10 cellular contexts compared by ENCODE assay signal in the genomic region with DNA sequence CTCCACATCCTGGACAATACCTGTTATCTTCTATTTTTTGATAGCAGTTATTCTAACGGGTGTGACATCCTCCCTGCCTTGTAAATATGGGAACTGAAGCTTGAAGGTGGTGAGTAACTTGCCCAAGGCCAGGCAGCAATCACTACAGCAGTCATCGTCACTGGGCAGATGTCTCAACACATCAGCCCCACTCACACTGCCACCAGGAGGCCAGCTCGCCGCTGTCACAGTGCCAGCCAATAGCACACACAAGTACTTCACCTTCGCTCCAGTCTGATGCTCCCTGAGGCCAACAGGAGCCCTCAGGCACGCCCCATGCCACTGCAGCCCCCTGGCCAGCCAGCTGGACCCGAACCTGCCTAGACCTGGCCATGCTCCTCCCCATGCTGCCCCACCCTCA. TPM values are rescaled to one million over a fixed set of nuclear protein-coding genes. Genes with fewer than 3 reads are reported as not detected.
A peak's percentile ranks its signal among the peaks of the same experiment; 100 is the strongest.
DNase-seq lines count a peak whose midpoint lies in the region; ATAC-seq and TF ChIP-seq lines count a peak whose summit lies in the region.
"Had no signal": no experiment of that assay in that cellular context is flagged by ENCODE, and none has a peak within 500 bp of the region (broad histone marks: within the 10 kb centered on the region; RNA-seq: fewer than 3 reads in every experiment).

No MANE protein-coding gene starts in this region.

- ATAC-seq in heart right ventricle (peak; percentile 13 to 67 (median 34)), GM21619 (IDR thresholded peaks at IDR 0.05; ENCODE audit: unreplicated experiment) (no peak)
- ATAC-seq in activated CD4-positive, alpha-beta T cell treated with anti-CD3 and anti-CD28 coated beads for 36 hours = no peak

- peaks cover 8% of the 10 kb centered on the region for H3K9me3 Mint-ChIP-seq in activated T-helper 1 cell treated with anti-CD3 and anti-CD28 coated beads, Interleukin-12 subunit alpha, Interleukin-12 subunit beta, Interleukin-2, Interleukin-4 antibody, amounts not matched to agents 30 ng/mL and 10 ng/mL and 1 ng/mL, durations not matched to agents 14 hours and 24 hours and 36 hours
- H3K9me3 Mint-ChIP-seq in activated CD4-positive, alpha-beta T cell treated with anti-CD3 and anti-CD28 coated beads for 36 hours (ENCODE audit: low read depth) = peaks cover 6% of the 10 kb centered on the region

- intact Hi-C loops in heart right ventricle (cut with DNase I) = loop anchor here in 1 of 10 donors (5.0 to 10.0 kb wide), 2 partner anchors 312 to 449 kb away; a partner anchor contains a TSS
- intact Hi-C loops in activated T-helper 1 cell treated with anti-CD3 and anti-CD28 coated beads, Interleukin-12 subunit alpha, Interleukin-12 subunit beta, Interleukin-2, Interleukin-4 antibody, amounts not matched to agents 30 ng/mL and 10 ng/mL and 1 ng/mL, durations not matched to agents 14 hours and 24 hours and 36 hours (cut with micrococcal nuclease) = loop anchor here (10.0 kb wide), 1 partner anchor 429 kb away; no protein-coding TSS in a partner anchor
- intact Hi-C loops in activated CD4-positive, alpha-beta T cell treated with anti-CD3 and anti-CD28 coated beads for 36 hours (cut with DNase I, micrococcal nuclease) = loop anchor here in 1 of 2 experiments (5.0 to 10.0 kb wide), 2 partner anchors 229 to 312 kb away; no protein-coding TSS in a partner anchor

- 33 to 38% methylated on average over 7 of the region's 7 CpGs for WGBS in heart right ventricle, 2 donors

- H3K9me3 ChIP-seq in HEK293 (ENCODE audit: control insufficient read depth, insufficient read depth, low read depth, low read length) (no peaks in the 10 kb centered on the region), heart right ventricle (peaks cover 0 to 14% (median 0%) of the 10 kb centered on the region in 11 donors)

- no peaks in the 10 kb centered on the region for H3K27me3 Mint-ChIP-seq in activated T-helper 1 cell treated with anti-CD3 and anti-CD28 coated beads, Interleukin-12 subunit alpha, Interleukin-12 subunit beta, Interleukin-2, Interleukin-4 antibody, amounts not matched to agents 30 ng/mL and 10 ng/mL and 1 ng/mL, durations not matched to agents 14 hours and 24 hours and 36 hours (ENCODE audit: insufficient read depth)
- H3K27me3 Mint-ChIP-seq in activated CD4-positive, alpha-beta T cell treated with anti-CD3 and anti-CD28 coated beads for 36 hours = no peaks in the 10 kb centered on the region
- H3K27me3 Mint-ChIP-seq: activated naive CD4-positive, alpha-beta T cell treated with anti-CD3 and anti-CD28 coated beads, Interleukin-2, amount 50 U/mL, for 24 hours had no signal

- no peaks in the 10 kb centered on the region for H3K4me1 Mint-ChIP-seq in activated T-helper 1 cell treated with anti-CD3 and anti-CD28 coated beads, Interleukin-12 subunit alpha, Interleukin-12 subunit beta, Interleukin-2, Interleukin-4 antibody, amounts not matched to agents 30 ng/mL and 10 ng/mL and 1 ng/mL, durations not matched to agents 14 hours and 24 hours and 36 hours (ENCODE audit: low read depth)
- peaks cover 6% of the 10 kb centered on the region for H3K4me1 Mint-ChIP-seq in activated CD4-positive, alpha-beta T cell treated with anti-CD3 and anti-CD28 coated beads for 36 hours

- H3K27ac ChIP-seq in HEK293 (ENCODE audit: extremely low read depth, low read depth, low read length) (no peak overlapping the region), heart right ventricle (peak overlapping the region in 3 of 10 donors; percentile 31 to 69 (median 38))
- H3K27ac ChIP-seq: neural progenitor cell had no signal

- H3K27me3 ChIP-seq in BJ (ENCODE audit: control insufficient read depth, insufficient read depth, low read length) (no peaks in the 10 kb centered on the region), heart right ventricle (no peaks in the 10 kb centered on the region)
- H3K27me3 ChIP-seq: neural progenitor cell had no signal

- H3K4me1 ChIP-seq in HEK293 (ENCODE audit: control insufficient read depth, insufficient read depth, low read length) (no peaks in the 10 kb centered on the region), heart right ventricle (peaks cover 0 to 32% (median 14%) of the 10 kb centered on the region in 9 donors)

- DNase-seq in BJ (ENCODE audit: low read depth) = no peak
- DNase-seq in RKO (ENCODE audit: low spot score) = peak; percentile 55
- peak; percentile 53 to 76 for DNase-seq in heart right ventricle
- no peak for DNase-seq in activated T-helper 1 cell treated with anti-CD3 and anti-CD28 coated beads, Interleukin-12 subunit alpha, Interleukin-12 subunit beta, Interleukin-2, Interleukin-4 antibody, amounts not matched to agents 30 ng/mL and 10 ng/mL and 1 ng/mL, durations not matched to agents 14 hours and 24 hours and 36 hours (ENCODE audit: low spot score)
- DNase-seq in GM03348 (ENCODE audit: low spot score) = no peak
- no peak for DNase-seq in activated CD4-positive, alpha-beta T cell treated with anti-CD3 and anti-CD28 coated beads for 36 hours

- TF ChIP-seq CTCF in BJ (IDR thresholded peaks at IDR 0.05; ENCODE audit: insufficient read depth, low read depth, low read length) (peak; percentile 9; the same call in 1 of the 2 replicates), HEK293 (tag by site-specific recombination; IDR thresholded peaks at IDR 0.05) (peak; percentile 54; the same call in 1 of the 2 replicates), heart right ventricle (IDR thresholded peaks at IDR 0.05) (peak in 4 of 9 donors; percentile 10 to 25 (median 22))

- H3K4me3 Mint-ChIP-seq in activated T-helper 1 cell treated with anti-CD3 and anti-CD28 coated beads, Interleukin-12 subunit alpha, Interleukin-12 subunit beta, Interleukin-2, Interleukin-4 antibody, amounts not matched to agents 30 ng/mL and 10 ng/mL and 1 ng/mL, durations not matched to agents 14 hours and 24 hours and 36 hours = no peak overlapping the region
- no peak overlapping the region for H3K4me3 Mint-ChIP-seq in activated CD4-positive, alpha-beta T cell treated with anti-CD3 and anti-CD28 coated beads for 36 hours
- H3K4me3 Mint-ChIP-seq: activated naive CD4-positive, alpha-beta T cell treated with anti-CD3 and anti-CD28 coated beads, Interleukin-2, amount 50 U/mL, for 24 hours; neural progenitor cell had no signal

- H3K4me3 ChIP-seq in BJ (ENCODE audit: low read depth, low read length) (no peak overlapping the region), HEK293 (ENCODE audit: low read depth, low read length) (no peak overlapping the region), heart right ventricle (no peak overlapping the region)
- H3K4me3 ChIP-seq: neural progenitor cell had no signal

- no peaks in the 10 kb centered on the region for H3K36me3 ChIP-seq in BJ (ENCODE audit: control insufficient read depth, insufficient read depth, low read length)
- H3K36me3 ChIP-seq in HEK293 (ENCODE audit: control insufficient read depth in 2 of 2, insufficient read depth in 1 of 2, low read length in 2 of 2) = no peaks in the 10 kb centered on the region
- H3K36me3 ChIP-seq in heart right ventricle = no peaks in the 10 kb centered on the region
- H3K36me3 ChIP-seq: neural progenitor cell had no signal

- CTCF ChIA-PET in BJ (lab: Yijun Ruan, JAX) (interaction anchor here (1.2 to 2.1 kb wide), 2 partner anchors 42 to 226 kb away, joined by 3 to 4 read pairs; no protein-coding TSS in a partner anchor), HEK293 (lab: Yijun Ruan, JAX) (no interaction called here)
- CTCF ChIA-PET in activated CD4-positive, alpha-beta T cell treated with anti-CD3 and anti-CD28 coated beads for 36 hours (lab: Charles Lee) = interaction anchor here (0.6 kb wide), 1 partner anchor 174 kb away, joined by 3 read pairs; no protein-coding TSS in a partner anchor

- H3K27ac Mint-ChIP-seq in activated T-helper 1 cell treated with anti-CD3 and anti-CD28 coated beads, Interleukin-12 subunit alpha, Interleukin-12 subunit beta, Interleukin-2, Interleukin-4 antibody, amounts not matched to agents 30 ng/mL and 10 ng/mL and 1 ng/mL, durations not matched to agents 14 hours and 24 hours and 36 hours = no peak overlapping the region
- H3K27ac Mint-ChIP-seq in activated CD4-positive, alpha-beta T cell treated with anti-CD3 and anti-CD28 coated beads for 36 hours = no peak overlapping the region
- H3K27ac Mint-ChIP-seq: activated naive CD4-positive, alpha-beta T cell treated with anti-CD3 and anti-CD28 coated beads, Interleukin-2, amount 50 U/mL, for 24 hours; neural progenitor cell had no signal

- POLR2A ChIA-PET in BJ (lab: Charles Lee) (no interaction called here), HEK293 (lab: Yijun Ruan, JAX) (interaction anchor here (0.6 kb wide), 1 partner anchor 478 kb away, joined by 4 read pairs; no protein-coding TSS in a partner anchor)
- POLR2A ChIA-PET in activated CD4-positive, alpha-beta T cell treated with anti-CD3 and anti-CD28 coated beads for 36 hours (lab: Charles Lee) = no interaction called here

- peaks cover 2% of the 10 kb centered on the region for H3K36me3 Mint-ChIP-seq in activated T-helper 1 cell treated with anti-CD3 and anti-CD28 coated beads, Interleukin-12 subunit alpha, Interleukin-12 subunit beta, Interleukin-2, Interleukin-4 antibody, amounts not matched to agents 30 ng/mL and 10 ng/mL and 1 ng/mL, durations not matched to agents 14 hours and 24 hours and 36 hours (ENCODE audit: low read depth)
- H3K36me3 Mint-ChIP-seq in activated CD4-positive, alpha-beta T cell treated with anti-CD3 and anti-CD28 coated beads for 36 hours (ENCODE audit: low read depth) = no peaks in the 10 kb centered on the region

RNA-seq across cellular contexts. Expression of a gene that starts 4.9 kb away (rescaled TPM):
- 19.2 and 22.1 TPM in 2 replicates for polyA plus RNA-seq in BJ (2011; rRNA removed)
- 11.1 and 15.1 TPM in 2 replicates for polyA minus RNA-seq in BJ (2011; rRNA and poly(A)+ RNA removed)
- total RNA-seq in heart right ventricle = 10 to 100 TPM in 7 of 10 donors, 1 to 10 TPM in 3; 7.2 to 14.5 (median 11.0) TPM
- polyA plus RNA-seq in heart right ventricle = 1 to 10 TPM; 4.5 to 5.7 TPM
- 2.0 TPM in 2 replicates for total RNA-seq in activated T-helper 1 cell treated with anti-CD3 and anti-CD28 coated beads, Interleukin-12 subunit alpha, Interleukin-12 subunit beta, Interleukin-2, Interleukin-4 antibody, amounts not matched to agents 30 ng/mL and 10 ng/mL and 1 ng/mL, durations not matched to agents 14 hours and 24 hours and 36 hours
- 1 to 10 TPM; 5.7 to 6.6 TPM for total RNA-seq in activated CD4-positive, alpha-beta T cell treated with anti-CD3 and anti-CD28 coated beads for 36 hours

RNA-seq across cellular contexts. Expression of a gene that starts 16.5 kb away (rescaled TPM):
- polyA plus RNA-seq in BJ (2011; rRNA removed) (0.09 TPM in 2 replicates), heart right ventricle (under 1 TPM; 0.28 to 0.88 TPM)
- polyA minus RNA-seq in BJ (2011; rRNA and poly(A)+ RNA removed) = not detected in 2 replicates
- total RNA-seq in heart right ventricle = under 1 TPM in 5 of 10 donors, not detected in 5; 0.32 to 0.81 (median 0.57) TPM
- total RNA-seq in activated T-helper 1 cell treated with anti-CD3 and anti-CD28 coated beads, Interleukin-12 subunit alpha, Interleukin-12 subunit beta, Interleukin-2, Interleukin-4 antibody, amounts not matched to agents 30 ng/mL and 10 ng/mL and 1 ng/mL, durations not matched to agents 14 hours and 24 hours and 36 hours = 2.3 and 2.5 TPM in 2 replicates
- total RNA-seq in activated CD4-positive, alpha-beta T cell treated with anti-CD3 and anti-CD28 coated beads for 36 hours = 1 to 10 TPM; 1.4 to 1.9 TPM

RNA-seq across cellular contexts. Expression of a gene that starts 49.1 kb away (rescaled TPM):
- 12.5 and 19.4 TPM in 2 replicates for polyA plus RNA-seq in BJ (2011; rRNA removed)
- polyA minus RNA-seq in BJ (2011; rRNA and poly(A)+ RNA removed) = 3.8 and 6.6 TPM in 2 replicates
- 10 to 100 TPM; 12.8 to 18.2 (median 15.2) TPM for total RNA-seq in heart right ventricle
- polyA plus RNA-seq in heart right ventricle = 10 to 100 TPM; 17.6 to 33.4 TPM
- 20.3 and 23.4 TPM in 2 replicates for total RNA-seq in activated T-helper 1 cell treated with anti-CD3 and anti-CD28 coated beads, Interleukin-12 subunit alpha, Interleukin-12 subunit beta, Interleukin-2, Interleukin-4 antibody, amounts not matched to agents 30 ng/mL and 10 ng/mL and 1 ng/mL, durations not matched to agents 14 hours and 24 hours and 36 hours
- 10 to 100 TPM; 13.8 to 16.9 TPM for total RNA-seq in activated CD4-positive, alpha-beta T cell treated with anti-CD3 and anti-CD28 coated beads for 36 hours

RNA-seq across cellular contexts. Expression of a gene that starts 57.3 kb away (rescaled TPM):
- 250 and 313 TPM in 2 replicates for polyA plus RNA-seq in BJ (2011; rRNA removed)
- 40.0 and 55.3 TPM in 2 replicates for polyA minus RNA-seq in BJ (2011; rRNA and poly(A)+ RNA removed)
- 100 to 1,000 TPM in 4 of 10 donors, 10 to 100 TPM in 6; 84.7 to 173 (median 99.0) TPM for total RNA-seq in heart right ventricle
- 100 to 1,000 TPM; 231 to 258 TPM for polyA plus RNA-seq in heart right ventricle
- total RNA-seq in activated T-helper 1 cell treated with anti-CD3 and anti-CD28 coated beads, Interleukin-12 subunit alpha, Interleukin-12 subunit beta, Interleukin-2, Interleukin-4 antibody, amounts not matched to agents 30 ng/mL and 10 ng/mL and 1 ng/mL, durations not matched to agents 14 hours and 24 hours and 36 hours = 115 and 121 TPM in 2 replicates
- 100 to 1,000 TPM in 1 of 2 experiments, 10 to 100 TPM in 1; 61.7 to 114 TPM for total RNA-seq in activated CD4-positive, alpha-beta T cell treated with anti-CD3 and anti-CD28 coated beads for 36 hours

Comparison
In these comparisons a context has a peak if more than half of its experiments do, and no peak if none do; other contexts are left out.
1. DNase-seq: peak in RKO (single experiment) and heart right ventricle (2 of 2); none in BJ (single experiment), activated T-helper 1 cell treated with anti-CD3 and anti-CD28 coated beads, Interleukin-12 subunit alpha, Interleukin-12 subunit beta, Interleukin-2, Interleukin-4 antibody, amounts not matched to agents 30 ng/mL and 10 ng/mL and 1 ng/mL, durations not matched to agents 14 hours and 24 hours and 36 hours (single experiment), GM03348 (single experiment) and activated CD4-positive, alpha-beta T cell treated with anti-CD3 and anti-CD28 coated beads for 36 hours (single experiment).
2. ATAC-seq: peak in heart right ventricle (8 of 8); none in GM21619 (single experiment) and activated CD4-positive, alpha-beta T cell treated with anti-CD3 and anti-CD28 coated beads for 36 hours (single experiment).